1 cellular context compared by ENCODE assay signal in genomic region chr19:6678690-6679109, GRCh38.
A peak's percentile ranks its signal among the peaks of the same experiment; 100 is the strongest.
TF ChIP-seq lines count a peak whose summit lies in the region.

No MANE protein-coding gene starts in this region.

TF ChIP-seq in HepG2, 621 proteins besides CTCF, POLR2A, EP300 and RAD21:
- TF ChIP-seq, protein P1, sequence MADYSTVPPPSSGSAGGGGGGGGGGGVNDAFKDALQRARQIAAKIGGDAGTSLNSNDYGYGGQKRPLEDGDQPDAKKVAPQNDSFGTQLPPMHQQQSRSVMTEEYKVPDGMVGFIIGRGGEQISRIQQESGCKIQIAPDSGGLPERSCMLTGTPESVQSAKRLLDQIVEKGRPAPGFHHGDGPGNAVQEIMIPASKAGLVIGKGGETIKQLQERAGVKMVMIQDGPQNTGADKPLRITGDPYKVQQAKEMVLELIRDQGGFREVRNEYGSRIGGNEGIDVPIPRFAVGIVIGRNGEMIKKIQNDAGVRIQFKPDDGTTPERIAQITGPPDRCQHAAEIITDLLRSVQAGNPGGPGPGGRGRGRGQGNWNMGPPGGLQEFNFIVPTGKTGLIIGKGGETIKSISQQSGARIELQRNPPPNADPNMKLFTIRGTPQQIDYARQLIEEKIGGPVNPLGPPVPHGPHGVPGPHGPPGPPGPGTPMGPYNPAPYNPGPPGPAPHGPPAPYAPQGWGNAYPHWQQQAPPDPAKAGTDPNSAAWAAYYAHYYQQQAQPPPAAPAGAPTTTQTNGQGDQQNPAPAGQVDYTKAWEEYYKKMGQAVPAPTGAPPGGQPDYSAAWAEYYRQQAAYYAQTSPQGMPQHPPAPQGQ (CRISPR knock-in tag; IDR thresholded peaks at IDR 0.05; ENCODE audit: borderline replicate concordance), result peak; percentile 46; the same call in 1 of the 2 replicates
- TF ChIP-seq DMAP1 (CRISPR knock-in tag; IDR thresholded peaks at IDR 0.05) (no peak), ZNF605 (CRISPR knock-in tag; IDR thresholded peaks at IDR 0.05) (no peak), JUNB (CRISPR knock-in tag; IDR thresholded peaks at IDR 0.05; ENCODE audit: borderline replicate concordance) (0 out of 2 replicates have a peak, but pooled peaks have one; percentile 20), NFYC (CRISPR knock-in tag; IDR thresholded peaks at IDR 0.05) (no peak), POLR2AphosphoS2 (IDR thresholded peaks at IDR 0.05; ENCODE audit: low read depth, low read length) (peak; percentile 76; the same call in 1 of the 2 replicates), FOSL2 (CRISPR knock-in tag; IDR thresholded peaks at IDR 0.05) (no peak), REL (CRISPR knock-in tag; conservative IDR thresholded peaks at IDR 0.05) (0 out of 2 replicates have a peak, but pooled peaks have one; percentile 38), IKZF1 (IDR thresholded peaks at IDR 0.05) (0 out of 2 replicates have a peak, but pooled peaks have one; percentile 59), PAF1 (CRISPR knock-in tag; IDR thresholded peaks at IDR 0.05) (0 out of 2 replicates have a peak, but pooled peaks have one; percentile 7), SSRP1 (CRISPR knock-in tag; IDR thresholded peaks at IDR 0.05) (peak; percentile 23; the same call in 1 of the 2 replicates)
